ENCODE assay signal across 16 cellular contexts in the genomic region with DNA sequence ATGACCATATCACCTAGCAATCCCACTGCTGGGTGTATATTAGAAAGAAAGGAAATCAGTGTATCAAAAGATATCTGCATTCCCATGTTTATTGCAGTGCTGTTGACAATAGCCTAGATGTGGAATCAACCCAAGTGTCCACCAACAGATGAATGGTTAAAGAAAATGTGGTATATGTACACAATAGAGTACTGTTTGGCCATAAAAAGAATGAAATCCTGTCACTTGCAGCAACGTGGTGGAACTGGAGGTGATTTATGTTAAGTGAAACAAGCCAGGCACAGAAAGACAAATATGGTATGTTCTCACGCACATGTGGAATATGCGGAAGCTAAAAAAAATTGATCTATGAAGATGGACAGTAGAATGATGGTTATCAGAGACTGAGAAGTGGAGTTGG.
DNase-seq lines count a peak whose midpoint lies in the region; ATAC-seq, FAIRE-seq and TF ChIP-seq lines count a peak whose summit lies in the region.
"Had no signal": no experiment of that assay in that cellular context is flagged by ENCODE, and none has a peak within 500 bp of the region (broad histone marks: within the 10 kb centered on the region; RNA-seq: fewer than 3 reads in every experiment).

No MANE protein-coding gene starts in this region.

- H3K4me3 Mint-ChIP-seq in T-helper 17 cell: no peak overlapping the region
- H3K4me3 Mint-ChIP-seq: CD4-positive, alpha-beta memory T cell had no signal

- TF ChIP-seq CTCF in pancreas (IDR thresholded peaks at IDR 0.05): no peak

- DNase-seq in NCI-H69 (lab: John Stamatoyannopoulos, UW) (peak; percentile 54), T-helper 17 cell (no peak), pancreas (no peak), NCI-H2029 treated with DMSO at 0.1 percent for 48 hours (lab: John Stamatoyannopoulos, UW) (no peak), DMS53 treated with DMSO at 0.1 percent for 48 hours (lab: John Stamatoyannopoulos, UW; ENCODE audit: unreplicated experiment) (no peak)
- DNase-seq: 8988T; CD4-positive, alpha-beta memory T cell; DMS79 treated with DMSO at 0.1 percent for 48 hours; EL had no signal

- peaks cover 5% of the 10 kb centered on the region for H3K4me1 Mint-ChIP-seq in T-helper 17 cell

- peak overlapping the region; percentile 36 for H3K4me2 ChIP-seq in BLaER1

- H3K36me3 ChIP-seq in BLaER1 (no peaks in the 10 kb centered on the region), pancreas (no peaks in the 10 kb centered on the region)
- H3K36me3 ChIP-seq: HAP-1 had no signal

- H3K4me1 ChIP-seq in BLaER1 (peaks cover 30% of the 10 kb centered on the region), pancreas (no peaks in the 10 kb centered on the region)
- H3K4me1 ChIP-seq: HAP-1 had no signal

- intact Hi-C loops in pancreas (cut with DNase I): no loop called here

- H3K36me3 Mint-ChIP-seq in T-helper 17 cell (ENCODE audit: low read depth): peaks cover 7% of the 10 kb centered on the region
- H3K36me3 Mint-ChIP-seq: CD4-positive, alpha-beta memory T cell had no signal

- no peaks in the 10 kb centered on the region for H4K20me1 ChIP-seq in BLaER1

- no peak overlapping the region for H3K27ac ChIP-seq in BLaER1
- peak overlapping the region in 3 of 4 donors; percentile 11 to 35 (median 13) for H3K27ac ChIP-seq in pancreas
- H3K27ac ChIP-seq: C4-2B had no signal

- WGBS in pancreas, 2 donors: 53 to 56% methylated on average over 3 of the region's 3 CpGs

- no peaks in the 10 kb centered on the region for H3K9me3 ChIP-seq in BLaER1
- no peaks in the 10 kb centered on the region for H3K9me3 ChIP-seq in T-helper 17 cell (ENCODE audit: control insufficient read depth, low read length, poor library complexity, severe bottlenecking)
- H3K9me3 ChIP-seq in pancreas: no peaks in the 10 kb centered on the region
- H3K9me3 ChIP-seq: HAP-1 had no signal

- ATAC-seq in T-helper 17 cell (no peak), pancreas (peak in 2 of 4 donors; percentile 31 to 65), HG02852 (IDR thresholded peaks at IDR 0.05; ENCODE audit: unreplicated experiment) (no peak)

- no peaks in the 10 kb centered on the region for H3K27me3 ChIP-seq in BLaER1
- H3K27me3 ChIP-seq in pancreas: no peaks in the 10 kb centered on the region

- H3K9ac ChIP-seq in BLaER1: no peak overlapping the region

- peaks cover 37% of the 10 kb centered on the region for H3K27me3 Mint-ChIP-seq in T-helper 17 cell

- peak overlapping the region; percentile 6 for H3K27ac Mint-ChIP-seq in T-helper 17 cell
- H3K27ac Mint-ChIP-seq: CD4-positive, alpha-beta memory T cell had no signal

- H3K4me3 ChIP-seq in BLaER1: no peak overlapping the region
- no peak overlapping the region for H3K4me3 ChIP-seq in pancreas
- H3K4me3 ChIP-seq: HAP-1 had no signal

- no peak for FAIRE-seq in pancreas (lab: Jason Lieb, UNC)
- FAIRE-seq: G401.6, GM12891, H1 had no signal
